In the genomic region with DNA sequence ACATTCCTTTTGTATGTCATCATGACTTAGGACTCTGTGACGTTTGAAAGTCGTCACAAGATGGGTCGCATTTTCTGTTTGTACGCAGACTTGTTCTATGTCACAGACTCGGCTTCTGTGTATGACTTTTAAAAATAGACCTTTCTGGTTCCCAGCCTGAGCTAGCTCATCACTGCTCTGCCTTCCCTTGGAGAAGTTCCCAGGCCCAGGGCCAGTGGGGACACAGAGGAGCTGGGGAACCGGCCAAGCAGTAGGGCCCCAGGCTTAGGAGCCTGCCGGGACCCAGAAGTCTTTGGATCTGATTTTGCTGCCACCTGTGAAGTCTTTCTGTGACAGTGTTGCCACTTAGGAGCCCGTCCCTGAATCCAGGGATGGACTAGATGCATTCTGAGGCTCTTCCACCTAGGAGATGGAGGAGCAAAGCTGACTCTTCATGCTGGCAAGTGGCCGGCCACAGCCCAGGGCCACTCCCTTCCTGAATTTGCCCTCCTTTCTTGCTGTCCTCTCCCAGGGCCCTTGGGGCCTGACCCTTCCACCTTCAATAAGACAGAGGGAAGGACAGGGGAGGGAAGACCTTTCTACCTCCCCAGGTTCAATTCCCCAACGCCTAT, we compare ENCODE assay signal across 19 cellular contexts. TPM values are rescaled to one million over a fixed set of nuclear protein-coding genes. Genes with fewer than 3 reads are reported as not detected.
DNase-seq lines count a peak whose midpoint lies in the region; ATAC-seq and TF ChIP-seq lines count a peak whose summit lies in the region.
"Had no signal": no experiment of that assay in that cellular context is flagged by ENCODE, and none has a peak within 500 bp of the region (broad histone marks: within the 10 kb centered on the region; RNA-seq: fewer than 3 reads in every experiment).

No MANE protein-coding gene starts in this region.

- ATAC-seq in activated CD8-positive, alpha-beta memory T cell treated with anti-CD3 and anti-CD28 coated beads, Interleukin-2, amount 10 ng/mL, durations not matched to agents 7 days and 5 days, result no peak
- ATAC-seq in heart right ventricle (peak; percentile 78 to 97 (median 94)), HG02970 (IDR thresholded peaks at IDR 0.05; ENCODE audit: low FRiP score, unreplicated experiment) (no peak), GM21390 (IDR thresholded peaks at IDR 0.05; ENCODE audit: unreplicated experiment) (no peak)
- ATAC-seq: Panc1 had no signal

- no peaks in the 10 kb centered on the region for H3K36me3 Mint-ChIP-seq in activated CD8-positive, alpha-beta memory T cell treated with anti-CD3 and anti-CD28 coated beads, Interleukin-2, amount 10 ng/mL, durations not matched to agents 7 days and 5 days

- no peak overlapping the region for H3K4me3 ChIP-seq in heart right ventricle

- H3K9me3 Mint-ChIP-seq in activated CD8-positive, alpha-beta memory T cell treated with anti-CD3 and anti-CD28 coated beads, Interleukin-2, amount 10 ng/mL, durations not matched to agents 7 days and 5 days (ENCODE audit: low read depth), result no peaks in the 10 kb centered on the region

- no peaks in the 10 kb centered on the region for H3K9me3 ChIP-seq in heart right ventricle

- no peak overlapping the region for H3K4me3 Mint-ChIP-seq in activated CD8-positive, alpha-beta memory T cell treated with anti-CD3 and anti-CD28 coated beads, Interleukin-2, amount 10 ng/mL, durations not matched to agents 7 days and 5 days

- peak overlapping the region; percentile 51 to 97 (median 86) for H3K27ac ChIP-seq in heart right ventricle
- H3K27ac ChIP-seq: 22Rv1, C4-2B, HL-60 had no signal

- CTCF ChIA-PET in activated CD8-positive, alpha-beta memory T cell treated with anti-CD3 and anti-CD28 coated beads, Interleukin-2, amount 10 ng/mL, durations not matched to agents 7 days and 5 days (lab: Charles Lee), result no interaction called here

- intact Hi-C loops in heart right ventricle (cut with DNase I), result loop anchor here in 3 of 10 donors (2.0 to 10.0 kb wide), 4 partner anchors 50 to 936 kb away; no protein-coding TSS in a partner anchor

- peak; percentile 17 for DNase-seq in activated CD8-positive, alpha-beta memory T cell treated with anti-CD3 and anti-CD28 coated beads for 24 hours
- DNase-seq in activated CD8-positive, alpha-beta memory T cell treated with anti-CD3 and anti-CD28 coated beads, Interleukin-2, amount 10 ng/mL, durations not matched to agents 7 days and 5 days, result no peak
- peak; percentile 66 to 74 for DNase-seq in heart right ventricle
- peak; percentile 19 for DNase-seq in midbrain (lab: John Stamatoyannopoulos, UW)
- DNase-seq in RPMI8226, result no peak
- no peak for DNase-seq in T-helper 2 cell
- DNase-seq: AML-193, DND-41, IMR-90, NCI-H1417 treated with DMSO at 0.1 percent for 48 hours, NCI-H2029 treated with DMSO at 0.1 percent for 48 hours, SHP77 had no signal

- TF ChIP-seq CTCF in heart right ventricle (IDR thresholded peaks at IDR 0.05), result no peak

- H3K27ac Mint-ChIP-seq in activated CD8-positive, alpha-beta memory T cell treated with anti-CD3 and anti-CD28 coated beads, Interleukin-2, amount 10 ng/mL, durations not matched to agents 7 days and 5 days, result no peak overlapping the region

- peaks cover 35% of the 10 kb centered on the region for H3K27me3 Mint-ChIP-seq in activated CD8-positive, alpha-beta memory T cell treated with anti-CD3 and anti-CD28 coated beads, Interleukin-2, amount 10 ng/mL, durations not matched to agents 7 days and 5 days

- peaks cover 0 to 15% (median 0%) of the 10 kb centered on the region in 7 donors for H3K27me3 ChIP-seq in heart right ventricle

- 36 to 45% methylated on average over 10 of the region's 10 CpGs for WGBS in heart right ventricle, 2 donors

- peaks cover 0 to 28% (median 6%) of the 10 kb centered on the region in 9 donors for H3K4me1 ChIP-seq in heart right ventricle

- H3K4me1 Mint-ChIP-seq in activated CD8-positive, alpha-beta memory T cell treated with anti-CD3 and anti-CD28 coated beads, Interleukin-2, amount 10 ng/mL, durations not matched to agents 7 days and 5 days, result no peaks in the 10 kb centered on the region

- no peaks in the 10 kb centered on the region for H3K36me3 ChIP-seq in heart right ventricle

RNA-seq across cellular contexts. Expression of a gene that starts 18.1 kb away (rescaled TPM):
- total RNA-seq in activated CD8-positive, alpha-beta memory T cell treated with anti-CD3 and anti-CD28 coated beads, Interleukin-2, amount 10 ng/mL, durations not matched to agents 7 days and 5 days, result under 1 TPM in 1 of 2 experiments, not detected in 1; 0.35 TPM
- 10 to 100 TPM; 13.0 to 26.3 (median 18.6) TPM for total RNA-seq in heart right ventricle
- 1 to 10 TPM; 8.9 to 9.8 TPM for polyA plus RNA-seq in heart right ventricle
- total RNA-seq: HT1080, IMR-90 had no signal
- polyA plus RNA-seq: IMR-90 had no signal

RNA-seq across cellular contexts. Expression of a gene that starts 52.2 kb away (rescaled TPM):
- 10 to 100 TPM; 41.2 to 48.4 TPM for total RNA-seq in activated CD8-positive, alpha-beta memory T cell treated with anti-CD3 and anti-CD28 coated beads, Interleukin-2, amount 10 ng/mL, durations not matched to agents 7 days and 5 days
- 10 to 100 TPM; 15.3 to 29.5 (median 22.4) TPM for total RNA-seq in heart right ventricle
- polyA plus RNA-seq in heart right ventricle, result 10 to 100 TPM; 27.8 to 45.4 TPM

Comparison
In these comparisons a context has a peak if more than half of its experiments do, and no peak if none do; other contexts are left out.
1. DNase-seq: peak in activated CD8-positive, alpha-beta memory T cell treated with anti-CD3 and anti-CD28 coated beads for 24 hours (single experiment), heart right ventricle (2 of 2) and midbrain (single experiment); none in activated CD8-positive, alpha-beta memory T cell treated with anti-CD3 and anti-CD28 coated beads, Interleukin-2, amount 10 ng/mL, durations not matched to agents 7 days and 5 days (single experiment), RPMI8226 (single experiment) and T-helper 2 cell (0 of 5).
2. ATAC-seq: peak in heart right ventricle (8 of 8); none in activated CD8-positive, alpha-beta memory T cell treated with anti-CD3 and anti-CD28 coated beads, Interleukin-2, amount 10 ng/mL, durations not matched to agents 7 days and 5 days (single experiment), HG02970 (single experiment) and GM21390 (single experiment).
3. RNA of a gene that starts 18.1 kb away (total RNA-seq): 13.0 to 26.3 TPM in heart right ventricle; 0.35 TPM in activated CD8-positive, alpha-beta memory T cell treated with anti-CD3 and anti-CD28 coated beads, Interleukin-2, amount 10 ng/mL, durations not matched to agents 7 days and 5 days; every median in the first group is over 10 times any median in the second.